In the genomic region with DNA sequence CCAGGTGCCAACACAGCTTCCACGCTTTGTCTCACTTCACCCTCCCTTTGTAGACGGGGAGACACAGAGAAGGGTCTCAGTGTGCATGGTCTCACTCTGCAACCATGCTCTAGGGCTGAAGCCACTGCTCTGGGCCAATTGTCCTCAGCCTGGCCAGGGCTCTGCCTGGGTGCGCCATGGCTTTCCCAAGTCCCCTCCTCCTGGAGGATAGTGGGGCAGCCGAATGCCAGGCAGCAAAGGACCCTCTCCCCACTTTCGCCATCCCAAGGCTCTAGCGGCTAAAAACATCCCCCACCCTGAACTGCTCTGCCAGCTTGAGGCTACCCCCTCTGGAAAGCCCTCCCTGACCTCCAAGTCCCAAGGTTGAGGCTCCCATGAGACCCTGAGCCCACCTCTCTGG, we compare ENCODE assay signal across 24 cellular contexts. TPM values are rescaled to one million over a fixed set of nuclear protein-coding genes. Genes with fewer than 3 reads are reported as not detected.
DNase-seq lines count a peak whose midpoint lies in the region; ATAC-seq, FAIRE-seq and TF ChIP-seq lines count a peak whose summit lies in the region.
"Had no signal": no experiment of that assay in that cellular context is flagged by ENCODE, and none has a peak within 500 bp of the region (broad histone marks: within the 10 kb centered on the region; RNA-seq: fewer than 3 reads in every experiment).

No MANE protein-coding gene starts in this region.

- TF ChIP-seq POLR2A in esophagus squamous epithelium (IDR thresholded peaks at IDR 0.05), result no peak

- intact Hi-C loops in left ventricle myocardium superior (cut with micrococcal nuclease) (no loop called here), left ventricle myocardium inferior (cut with micrococcal nuclease) (no loop called here), esophagus squamous epithelium (cut with DNase I) (no loop called here), pancreas (cut with DNase I) (no loop called here), upper lobe of right lung (cut with DNase I) (no loop called here)

- ATAC-seq in left ventricle myocardium superior, result no peak
- no peak for ATAC-seq in pancreas
- no peak for ATAC-seq in upper lobe of right lung
- no peak for ATAC-seq in GM21447 (IDR thresholded peaks at IDR 0.05; ENCODE audit: unreplicated experiment)
- no peak for ATAC-seq in HG03097 (IDR thresholded peaks at IDR 0.05; ENCODE audit: low FRiP score, unreplicated experiment)
- ATAC-seq: Panc1 had no signal

- H3K36me3 ChIP-seq in left ventricle myocardium inferior (no peaks in the 10 kb centered on the region), esophagus squamous epithelium (no peaks in the 10 kb centered on the region), pancreas (no peaks in the 10 kb centered on the region), upper lobe of right lung (no peaks in the 10 kb centered on the region)

- TF ChIP-seq CTCF in left ventricle myocardium inferior (IDR thresholded peaks at IDR 0.05; ENCODE audit: borderline replicate concordance) (no peak), esophagus squamous epithelium (IDR thresholded peaks at IDR 0.05) (no peak), pancreas (IDR thresholded peaks at IDR 0.05) (no peak), upper lobe of right lung (IDR thresholded peaks at IDR 0.05) (no peak)

- H3K27ac ChIP-seq in left ventricle myocardium inferior (replicated peaks) (no peak overlapping the region), esophagus squamous epithelium (peak overlapping the region in 3 of 4 donors; percentile 80 to 91 (median 81)), pancreas (peak overlapping the region; percentile 35 to 86 (median 67)), upper lobe of right lung (no peak overlapping the region)

- no peaks in the 10 kb centered on the region for H3K27me3 ChIP-seq in left ventricle myocardium inferior (ENCODE audit: low read depth)
- H3K27me3 ChIP-seq in esophagus squamous epithelium, result no peaks in the 10 kb centered on the region
- H3K27me3 ChIP-seq in pancreas, result no peaks in the 10 kb centered on the region
- H3K27me3 ChIP-seq in upper lobe of right lung, result no peaks in the 10 kb centered on the region

- H3K4me1 ChIP-seq in left ventricle myocardium inferior (peaks cover 21% of the 10 kb centered on the region), esophagus squamous epithelium (peaks cover 14 to 62% (median 20%) of the 10 kb centered on the region in 3 donors), pancreas (peaks cover 31 to 37% (median 34%) of the 10 kb centered on the region in 3 donors), upper lobe of right lung (peaks cover 12% of the 10 kb centered on the region)

- H3K9me3 ChIP-seq in left ventricle myocardium inferior (replicated peaks) (no peaks in the 10 kb centered on the region), esophagus squamous epithelium (no peaks in the 10 kb centered on the region), pancreas (no peaks in the 10 kb centered on the region), upper lobe of right lung (no peaks in the 10 kb centered on the region)

- peak; percentile 0 for DNase-seq in left ventricle myocardium superior
- DNase-seq in left ventricle myocardium inferior, result no peak
- no peak for DNase-seq in esophagus squamous epithelium (lab: John Stamatoyannopoulos, UW)
- no peak for DNase-seq in pancreas
- peak; percentile 51 for DNase-seq in upper lobe of right lung
- no peak for DNase-seq in activated gamma-delta T cell (lab: John Stamatoyannopoulos, UW)
- DNase-seq: AML-193; C1 segment of cervical spinal cord; CD8-positive, alpha-beta memory T cell; DMS53; GDM1; GOT3; HCEC 1CT; NCI-H1092 treated with DMSO at 0.1 percent for 48 hours; NCI-H1436 treated with DMSO at 0.1 percent for 48 hours; NCI-H1930; NCI-H2227 treated with DMSO at 0.1 percent for 48 hours; NCI-H510A treated with DMSO at 0.1 percent for 48 hours; NCI-H748 treated with DMSO at 0.1 percent for 48 hours; SIG-M5 had no signal

- H3K4me3 ChIP-seq in left ventricle myocardium inferior (no peak overlapping the region), esophagus squamous epithelium (no peak overlapping the region), pancreas (no peak overlapping the region), upper lobe of right lung (no peak overlapping the region)

- WGBS in esophagus squamous epithelium, 2 donors, result 89 to 90% methylated on average over 2 to 3 of the region's 6 CpGs
- WGBS in pancreas, 2 donors, result 94 to 99% methylated on average over 6 of the region's 6 CpGs

- FAIRE-seq in pancreas (lab: Jason Lieb, UNC), result no peak
- FAIRE-seq: GM18507 had no signal

RNA-seq across cellular contexts. Expression of a gene that starts 20.4 kb away (rescaled TPM):
- total RNA-seq in left ventricle myocardium superior (not detected), left ventricle myocardium inferior (not detected), esophagus squamous epithelium (10 to 100 TPM in 3 of 4 donors, 1 to 10 TPM in 1; 5.7 to 24.6 (median 20.2) TPM), pancreas (1 to 10 TPM in 4 of 6 donors, under 1 TPM in 1, not detected in 1; 0.37 to 3.8 (median 3.0) TPM), upper lobe of right lung (0.23 TPM)
- 1 to 10 TPM; 3.2 to 3.7 TPM for polyA plus RNA-seq in pancreas
- polyA plus RNA-seq: CD8-positive, alpha-beta memory T cell had no signal

Comparison
In these comparisons a context has a peak if more than half of its experiments do, and no peak if none do; other contexts are left out.
1. DNase-seq: peak in left ventricle myocardium superior (single experiment) and upper lobe of right lung (single experiment); none in left ventricle myocardium inferior (single experiment), esophagus squamous epithelium (single experiment), pancreas (0 of 6) and activated gamma-delta T cell (single experiment).
2. H3K27ac ChIP-seq: peak in esophagus squamous epithelium (3 of 4) and pancreas (4 of 4); none in left ventricle myocardium inferior (single experiment) and upper lobe of right lung (single experiment).